1 cellular context compared by ENCODE assay signal in the genomic region with DNA sequence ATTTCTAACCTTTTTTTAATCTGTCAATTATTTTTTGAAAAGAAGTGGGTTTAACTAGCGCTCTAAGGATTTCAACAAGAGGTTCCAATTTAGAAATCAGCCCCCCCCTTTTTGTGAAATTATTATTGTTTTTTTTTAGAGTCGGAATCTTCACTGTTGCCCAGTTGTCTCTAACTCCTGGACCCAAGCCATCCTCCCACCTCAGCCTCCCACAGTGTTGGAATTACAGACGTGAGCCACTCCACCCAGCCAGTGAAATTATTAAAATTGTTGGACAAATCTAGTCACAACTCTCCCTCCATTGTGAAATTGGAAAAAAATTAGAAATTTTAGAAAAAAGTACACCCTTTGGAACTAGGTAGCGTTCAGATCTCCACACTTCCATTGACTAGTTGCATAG.
TF ChIP-seq lines count a peak whose summit lies in the region.

No MANE protein-coding gene starts in this region.

TF ChIP-seq in WTC11, 78 proteins besides CTCF, POLR2A, EP300 and RAD21 (continued from another document):
- TF ChIP-seq, protein P1, sequence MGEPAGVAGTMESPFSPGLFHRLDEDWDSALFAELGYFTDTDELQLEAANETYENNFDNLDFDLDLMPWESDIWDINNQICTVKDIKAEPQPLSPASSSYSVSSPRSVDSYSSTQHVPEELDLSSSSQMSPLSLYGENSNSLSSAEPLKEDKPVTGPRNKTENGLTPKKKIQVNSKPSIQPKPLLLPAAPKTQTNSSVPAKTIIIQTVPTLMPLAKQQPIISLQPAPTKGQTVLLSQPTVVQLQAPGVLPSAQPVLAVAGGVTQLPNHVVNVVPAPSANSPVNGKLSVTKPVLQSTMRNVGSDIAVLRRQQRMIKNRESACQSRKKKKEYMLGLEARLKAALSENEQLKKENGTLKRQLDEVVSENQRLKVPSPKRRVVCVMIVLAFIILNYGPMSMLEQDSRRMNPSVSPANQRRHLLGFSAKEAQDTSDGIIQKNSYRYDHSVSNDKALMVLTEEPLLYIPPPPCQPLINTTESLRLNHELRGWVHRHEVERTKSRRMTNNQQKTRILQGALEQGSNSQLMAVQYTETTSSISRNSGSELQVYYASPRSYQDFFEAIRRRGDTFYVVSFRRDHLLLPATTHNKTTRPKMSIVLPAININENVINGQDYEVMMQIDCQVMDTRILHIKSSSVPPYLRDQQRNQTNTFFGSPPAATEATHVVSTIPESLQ (CRISPR knock-in tag; IDR thresholded peaks at IDR 0.05): no peak
- TF ChIP-seq, protein P2, sequence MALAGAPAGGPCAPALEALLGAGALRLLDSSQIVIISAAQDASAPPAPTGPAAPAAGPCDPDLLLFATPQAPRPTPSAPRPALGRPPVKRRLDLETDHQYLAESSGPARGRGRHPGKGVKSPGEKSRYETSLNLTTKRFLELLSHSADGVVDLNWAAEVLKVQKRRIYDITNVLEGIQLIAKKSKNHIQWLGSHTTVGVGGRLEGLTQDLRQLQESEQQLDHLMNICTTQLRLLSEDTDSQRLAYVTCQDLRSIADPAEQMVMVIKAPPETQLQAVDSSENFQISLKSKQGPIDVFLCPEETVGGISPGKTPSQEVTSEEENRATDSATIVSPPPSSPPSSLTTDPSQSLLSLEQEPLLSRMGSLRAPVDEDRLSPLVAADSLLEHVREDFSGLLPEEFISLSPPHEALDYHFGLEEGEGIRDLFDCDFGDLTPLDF (CRISPR knock-in tag; IDR thresholded peaks at IDR 0.05): no peak
- TF ChIP-seq RORB (CRISPR knock-in tag; IDR thresholded peaks at IDR 0.05) (no peak), ZNF423 (CRISPR knock-in tag; IDR thresholded peaks at IDR 0.05) (no peak), IRF2 (CRISPR knock-in tag; IDR thresholded peaks at IDR 0.05; ENCODE audit: borderline replicate concordance, low read depth) (no peak), TEAD4 (CRISPR knock-in tag; IDR thresholded peaks at IDR 0.05) (no peak)
TF ChIP-seq in WTC11: peak in this region for 0.
